Comparison of ENCODE assay signal across 20 cellular contexts in the genomic region with DNA sequence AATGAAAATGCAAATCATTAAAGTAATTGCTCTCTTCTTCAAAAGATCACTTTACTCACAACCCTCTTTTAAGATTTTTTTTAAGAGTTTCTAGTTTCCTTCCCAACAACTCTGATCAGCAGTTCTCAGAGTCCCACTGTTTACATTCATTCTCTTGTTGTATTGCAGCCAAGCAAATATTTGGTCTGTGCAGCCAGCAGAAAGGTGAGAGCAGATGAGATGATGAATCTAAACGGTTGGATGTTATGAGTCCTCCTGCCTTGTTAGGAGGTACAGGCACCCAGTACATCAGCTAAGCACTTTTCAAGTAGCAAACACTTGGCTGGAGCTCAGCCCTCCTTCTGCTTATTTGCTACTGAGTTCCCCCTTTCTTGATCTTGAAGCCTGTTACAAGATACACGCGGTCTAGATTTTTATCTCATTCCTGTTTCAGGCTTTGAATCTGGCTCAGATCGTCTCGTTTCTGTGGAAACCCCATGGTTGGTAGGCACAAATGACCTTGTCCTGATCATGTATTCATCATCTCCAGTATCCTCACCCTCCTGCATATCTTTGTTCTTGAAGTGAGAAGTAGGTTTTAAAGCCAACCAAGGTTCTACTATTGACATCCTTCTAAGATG.
A peak's percentile ranks its signal among the peaks of the same experiment; 100 is the strongest.
DNase-seq lines count a peak whose midpoint lies in the region; ATAC-seq and TF ChIP-seq lines count a peak whose summit lies in the region.
"Had no signal": no experiment of that assay in that cellular context is flagged by ENCODE, and none has a peak within 500 bp of the region (broad histone marks: within the 10 kb centered on the region; RNA-seq: fewer than 3 reads in every experiment).

No MANE protein-coding gene starts in this region.

- H3K27me3 ChIP-seq in liver (ENCODE audit: control insufficient read depth in 4 of 4, insufficient read depth in 4 of 4, low read length in 3 of 4): no peaks in the 10 kb centered on the region
- H3K27me3 ChIP-seq: body of pancreas, tibial artery had no signal

- H3K4me1 ChIP-seq in liver (ENCODE audit: control insufficient read depth in 4 of 4, insufficient read depth in 4 of 4, low read length in 3 of 4): peaks cover 0 to 38% (median 24%) of the 10 kb centered on the region in 4 donors
- H3K4me1 ChIP-seq: left ventricle myocardium inferior had no signal

- no peak overlapping the region for H3K9ac ChIP-seq in liver (ENCODE audit: low read depth in 1 of 2, low read length in 2 of 2)

- peak in 1 of 2 donors; percentile 47 for TF ChIP-seq RAD21 in liver (IDR thresholded peaks at IDR 0.05)

- no peak overlapping the region for H3K4me3 ChIP-seq in LNCaP clone FGC (ENCODE audit: low read depth, low read length)
- H3K4me3 ChIP-seq in liver (ENCODE audit: low read depth in 1 of 3, low read length in 3 of 3): no peak overlapping the region
- H3K4me3 ChIP-seq: body of pancreas, left ventricle myocardium inferior, smooth muscle cell, tibial artery had no signal

- H3K36me3 ChIP-seq in liver (ENCODE audit: control insufficient read depth in 4 of 4, insufficient read depth in 3 of 4, low read depth in 1 of 4, low read length in 3 of 4): no peaks in the 10 kb centered on the region
- H3K36me3 ChIP-seq: left ventricle myocardium inferior, tibial artery had no signal

- peak; percentile 26 for DNase-seq in DMS153 treated with DMSO at 0.1 percent for 48 hours (lab: John Stamatoyannopoulos, UW; ENCODE audit: unreplicated experiment)
- peak; percentile 58 for DNase-seq in LNCaP clone FGC (ENCODE audit: low read depth)
- peak; percentile 80 to 88 for DNase-seq in SHP77 (lab: John Stamatoyannopoulos, UW)
- no peak for DNase-seq in activated gamma-delta T cell (lab: John Stamatoyannopoulos, UW)
- DNase-seq in activated T-cell treated with anti-CD3 and anti-CD28 coated beads for 4 hours: no peak
- DNase-seq: activated CD4-positive, alpha-beta T cell treated with anti-CD3 and anti-CD28 coated beads for 4 hours; activated CD8-positive, alpha-beta memory T cell treated with anti-CD3 and anti-CD28 coated beads, Interleukin-2, amount 50 U/mL, for 48 hours; activated naive CD4-positive, alpha-beta T cell; body of pancreas; cortex of kidney; DND-41; Kasumi-1; left ventricle myocardium inferior; NCI-H1694; NK-92 treated with Interleukin-12 subunit alpha and Interleukin-12 subunit beta, amount 100 ng/mL, for 24 hours; tibial artery had no signal

- 33% methylated on average over 5 of the region's 5 CpGs for WGBS in liver

- no peaks in the 10 kb centered on the region for H3K9me3 ChIP-seq in liver (ENCODE audit: control insufficient read depth in 4 of 4, low read length in 3 of 4)
- H3K9me3 ChIP-seq: body of pancreas, left ventricle myocardium inferior, tibial artery had no signal

- ATAC-seq in HG02870 (IDR thresholded peaks at IDR 0.05; ENCODE audit: unreplicated experiment): no peak
- no peak for ATAC-seq in GM21360 (IDR thresholded peaks at IDR 0.05; ENCODE audit: unreplicated experiment)
- ATAC-seq: body of pancreas had no signal

- TF ChIP-seq CTCF in LNCaP clone FGC (IDR thresholded peaks at IDR 0.05; ENCODE audit: control insufficient read depth, extremely low read depth, insufficient read depth): no peak
- no peak for TF ChIP-seq CTCF in liver (IDR thresholded peaks at IDR 0.05; ENCODE audit: low read depth, low read length, missing input control)

- H3K27ac ChIP-seq in liver (ENCODE audit: low read depth in 1 of 2, low read length in 2 of 2): no peak overlapping the region
- H3K27ac ChIP-seq: body of pancreas, left ventricle myocardium inferior, tibial artery had no signal

TF ChIP-seq in liver, 16 proteins besides CTCF, POLR2A, EP300 and RAD21:
- TF ChIP-seq NR2F2 (IDR thresholded peaks at IDR 0.05) (no peak), RXRA (IDR thresholded peaks at IDR 0.05) (peak in 1 of 2 donors; percentile 12), HNF4G (IDR thresholded peaks at IDR 0.05) (no peak), FOXA1 (IDR thresholded peaks at IDR 0.05) (peak; percentile 14), JUND (IDR thresholded peaks at IDR 0.05) (no peak), EGR1 (IDR thresholded peaks at IDR 0.05; ENCODE audit: low read depth in 2 of 2) (no peak), HNF4A (conservative IDR thresholded peaks at IDR 0.05) (peak in 1 of 2 donors; percentile 19), GABPA (IDR thresholded peaks at IDR 0.05 in 1 of 2, conservative IDR thresholded peaks at IDR 0.05 in 1 of 2) (no peak), SP1 (IDR thresholded peaks at IDR 0.05) (no peak), TAF1 (conservative IDR thresholded peaks at IDR 0.05) (no peak), FOXA2 (IDR thresholded peaks at IDR 0.05) (peak; percentile 62), YY1 (IDR thresholded peaks at IDR 0.05) (no peak)
- TF ChIP-seq, protein P1, sequence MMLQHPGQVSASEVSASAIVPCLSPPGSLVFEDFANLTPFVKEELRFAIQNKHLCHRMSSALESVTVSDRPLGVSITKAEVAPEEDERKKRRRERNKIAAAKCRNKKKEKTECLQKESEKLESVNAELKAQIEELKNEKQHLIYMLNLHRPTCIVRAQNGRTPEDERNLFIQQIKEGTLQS (IDR thresholded peaks at IDR 0.05): no peak
- TF ChIP-seq, protein P2, sequence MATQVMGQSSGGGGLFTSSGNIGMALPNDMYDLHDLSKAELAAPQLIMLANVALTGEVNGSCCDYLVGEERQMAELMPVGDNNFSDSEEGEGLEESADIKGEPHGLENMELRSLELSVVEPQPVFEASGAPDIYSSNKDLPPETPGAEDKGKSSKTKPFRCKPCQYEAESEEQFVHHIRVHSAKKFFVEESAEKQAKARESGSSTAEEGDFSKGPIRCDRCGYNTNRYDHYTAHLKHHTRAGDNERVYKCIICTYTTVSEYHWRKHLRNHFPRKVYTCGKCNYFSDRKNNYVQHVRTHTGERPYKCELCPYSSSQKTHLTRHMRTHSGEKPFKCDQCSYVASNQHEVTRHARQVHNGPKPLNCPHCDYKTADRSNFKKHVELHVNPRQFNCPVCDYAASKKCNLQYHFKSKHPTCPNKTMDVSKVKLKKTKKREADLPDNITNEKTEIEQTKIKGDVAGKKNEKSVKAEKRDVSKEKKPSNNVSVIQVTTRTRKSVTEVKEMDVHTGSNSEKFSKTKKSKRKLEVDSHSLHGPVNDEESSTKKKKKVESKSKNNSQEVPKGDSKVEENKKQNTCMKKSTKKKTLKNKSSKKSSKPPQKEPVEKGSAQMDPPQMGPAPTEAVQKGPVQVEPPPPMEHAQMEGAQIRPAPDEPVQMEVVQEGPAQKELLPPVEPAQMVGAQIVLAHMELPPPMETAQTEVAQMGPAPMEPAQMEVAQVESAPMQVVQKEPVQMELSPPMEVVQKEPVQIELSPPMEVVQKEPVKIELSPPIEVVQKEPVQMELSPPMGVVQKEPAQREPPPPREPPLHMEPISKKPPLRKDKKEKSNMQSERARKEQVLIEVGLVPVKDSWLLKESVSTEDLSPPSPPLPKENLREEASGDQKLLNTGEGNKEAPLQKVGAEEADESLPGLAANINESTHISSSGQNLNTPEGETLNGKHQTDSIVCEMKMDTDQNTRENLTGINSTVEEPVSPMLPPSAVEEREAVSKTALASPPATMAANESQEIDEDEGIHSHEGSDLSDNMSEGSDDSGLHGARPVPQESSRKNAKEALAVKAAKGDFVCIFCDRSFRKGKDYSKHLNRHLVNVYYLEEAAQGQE (IDR thresholded peaks at IDR 0.05): no peak
- TF ChIP-seq, protein P3, sequence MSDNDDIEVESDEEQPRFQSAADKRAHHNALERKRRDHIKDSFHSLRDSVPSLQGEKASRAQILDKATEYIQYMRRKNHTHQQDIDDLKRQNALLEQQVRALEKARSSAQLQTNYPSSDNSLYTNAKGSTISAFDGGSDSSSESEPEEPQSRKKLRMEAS (IDR thresholded peaks at IDR 0.05): no peak
- TF ChIP-seq, protein P4, sequence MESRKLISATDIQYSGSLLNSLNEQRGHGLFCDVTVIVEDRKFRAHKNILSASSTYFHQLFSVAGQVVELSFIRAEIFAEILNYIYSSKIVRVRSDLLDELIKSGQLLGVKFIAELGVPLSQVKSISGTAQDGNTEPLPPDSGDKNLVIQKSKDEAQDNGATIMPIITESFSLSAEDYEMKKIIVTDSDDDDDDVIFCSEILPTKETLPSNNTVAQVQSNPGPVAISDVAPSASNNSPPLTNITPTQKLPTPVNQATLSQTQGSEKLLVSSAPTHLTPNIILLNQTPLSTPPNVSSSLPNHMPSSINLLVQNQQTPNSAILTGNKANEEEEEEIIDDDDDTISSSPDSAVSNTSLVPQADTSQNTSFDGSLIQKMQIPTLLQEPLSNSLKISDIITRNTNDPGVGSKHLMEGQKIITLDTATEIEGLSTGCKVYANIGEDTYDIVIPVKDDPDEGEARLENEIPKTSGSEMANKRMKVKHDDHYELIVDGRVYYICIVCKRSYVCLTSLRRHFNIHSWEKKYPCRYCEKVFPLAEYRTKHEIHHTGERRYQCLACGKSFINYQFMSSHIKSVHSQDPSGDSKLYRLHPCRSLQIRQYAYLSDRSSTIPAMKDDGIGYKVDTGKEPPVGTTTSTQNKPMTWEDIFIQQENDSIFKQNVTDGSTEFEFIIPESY (IDR thresholded peaks at IDR 0.05): no peak

Comparison
In these comparisons a context has a peak if more than half of its experiments do, and no peak if none do; other contexts are left out.
1. DNase-seq: peak in DMS153 treated with DMSO at 0.1 percent for 48 hours (single experiment), LNCaP clone FGC (single experiment) and SHP77 (2 of 2); none in activated gamma-delta T cell (single experiment) and activated T-cell treated with anti-CD3 and anti-CD28 coated beads for 4 hours (single experiment).